Comparison of ENCODE assay signal across 19 cellular contexts in the genomic region with DNA sequence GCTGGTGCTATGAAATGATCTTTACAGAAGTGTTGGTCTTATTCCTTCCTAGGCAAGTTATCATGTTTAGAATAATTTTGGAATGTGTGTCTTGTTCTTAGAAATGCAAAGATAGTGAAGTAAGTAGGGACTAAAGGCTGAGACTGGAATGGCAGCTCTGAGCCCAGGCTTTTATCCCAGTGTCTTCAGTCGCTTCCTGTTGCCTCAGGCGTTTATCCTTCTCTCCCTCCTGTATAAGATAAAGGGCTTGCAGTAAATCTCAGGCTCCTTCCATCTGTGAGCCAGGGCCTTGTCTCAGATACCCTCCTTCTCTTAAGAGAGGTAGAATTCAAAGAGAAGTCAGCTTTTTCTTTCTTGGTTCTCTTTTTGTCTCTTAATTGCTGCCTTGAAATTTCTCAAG.
DNase-seq lines count a peak whose midpoint lies in the region; ATAC-seq and TF ChIP-seq lines count a peak whose summit lies in the region.
"Had no signal": no experiment of that assay in that cellular context is flagged by ENCODE, and none has a peak within 500 bp of the region (broad histone marks: within the 10 kb centered on the region; RNA-seq: fewer than 3 reads in every experiment).

No MANE protein-coding gene starts in this region.

- TF ChIP-seq CTCF in endodermal cell (conservative IDR thresholded peaks at IDR 0.05) (peak; percentile 17), neural crest cell (conservative IDR thresholded peaks at IDR 0.05) (no peak)

- no peaks in the 10 kb centered on the region for H3K27me3 ChIP-seq in endodermal cell (ENCODE audit: control insufficient read depth, insufficient read depth, low read length, poor library complexity, severe bottlenecking)
- H3K27me3 ChIP-seq: BE2C, Peyer's patch had no signal

- H3K9ac ChIP-seq in endodermal cell (ENCODE audit: extremely low read depth, low read length, poor library complexity, severe bottlenecking) = no peak overlapping the region

- ATAC-seq in GM21737 (IDR thresholded peaks at IDR 0.05; ENCODE audit: unreplicated experiment) = no peak
- ATAC-seq in HG03108 (IDR thresholded peaks at IDR 0.05; ENCODE audit: unreplicated experiment) = no peak

- DNase-seq in EH (ENCODE audit: low read depth) (peak; percentile 57), NCI-H69 (lab: John Stamatoyannopoulos, UW) (peak; percentile 64), endodermal cell (peak; percentile 32), neural crest cell (ENCODE audit: low read depth, low spot score) (no peak), NCI-H1436 (lab: John Stamatoyannopoulos, UW) (no peak)
- DNase-seq in activated naive CD4-positive, alpha-beta T cell (lab: John Stamatoyannopoulos, UW) = no peak
- DNase-seq: ACHN; BE2C; CD8-positive, alpha-beta memory T cell; KG1; NCI-H1048; NCI-H187; NCI-H446; NCI-H774; Peyer's patch; SHP77 treated with DMSO at 0.1 percent for 48 hours had no signal

- H3K27ac Mint-ChIP-seq in endodermal cell (no peak overlapping the region), neural crest cell (ENCODE audit: unreplicated experiment) (peak overlapping the region; percentile 38)

- peaks cover 25% of the 10 kb centered on the region for H3K4me1 ChIP-seq in endodermal cell (ENCODE audit: control insufficient read depth, insufficient read depth, low read length)
- H3K4me1 ChIP-seq: BE2C had no signal

- H3K36me3 Mint-ChIP-seq in endodermal cell (ENCODE audit: low read depth) (no peaks in the 10 kb centered on the region), neural crest cell (ENCODE audit: low read depth) (peaks cover 11% of the 10 kb centered on the region)
- H3K36me3 Mint-ChIP-seq: CD8-positive, alpha-beta memory T cell had no signal

- H3K4me3 Mint-ChIP-seq in endodermal cell (no peak overlapping the region), neural crest cell (peak overlapping the region; percentile 21)
- H3K4me3 Mint-ChIP-seq: CD8-positive, alpha-beta memory T cell had no signal

- H3K36me3 ChIP-seq in endodermal cell (ENCODE audit: control insufficient read depth, insufficient read depth, low read length) = no peaks in the 10 kb centered on the region
- H3K36me3 ChIP-seq: BE2C, Peyer's patch had no signal

- H3K4me1 Mint-ChIP-seq in endodermal cell (peaks cover 36% of the 10 kb centered on the region), neural crest cell (peaks cover 21% of the 10 kb centered on the region)
- H3K4me1 Mint-ChIP-seq: CD8-positive, alpha-beta memory T cell had no signal

- no peaks in the 10 kb centered on the region for H3K9me3 ChIP-seq in endodermal cell (ENCODE audit: control insufficient read depth, low read length)
- H3K9me3 ChIP-seq: BE2C, Peyer's patch had no signal

- H3K9me3 Mint-ChIP-seq in endodermal cell (no peaks in the 10 kb centered on the region), neural crest cell (peaks cover 3% of the 10 kb centered on the region)
- H3K9me3 Mint-ChIP-seq: CD8-positive, alpha-beta memory T cell had no signal

- H3K27ac ChIP-seq in endodermal cell (ENCODE audit: low read depth, low read length) = no peak overlapping the region
- H3K27ac ChIP-seq: HL-60, Peyer's patch had no signal

- 49% methylated on average over 2 of the region's 2 CpGs; no CpG with 5 or more reads in 1 of the 2 experiments for WGBS in endodermal cell (ENCODE audit: insufficient coverage in 1 of 2, insufficient read length in 1 of 2), 2 experiments

- no peak overlapping the region for H3K4me3 ChIP-seq in endodermal cell (ENCODE audit: low read length)
- H3K4me3 ChIP-seq: Peyer's patch had no signal

- H3K27me3 Mint-ChIP-seq in endodermal cell (ENCODE audit: insufficient read depth) = no peaks in the 10 kb centered on the region
- no peaks in the 10 kb centered on the region for H3K27me3 Mint-ChIP-seq in neural crest cell (ENCODE audit: low read depth)

Comparison
In these comparisons a context has a peak if more than half of its experiments do, and no peak if none do; other contexts are left out.
1. DNase-seq: peak in EH (single experiment), NCI-H69 (single experiment) and endodermal cell (single experiment); none in neural crest cell (single experiment), activated naive CD4-positive, alpha-beta T cell (0 of 4) and NCI-H1436 (single experiment).